Comparison of ENCODE assay signal across 8 cellular contexts in the genomic region with DNA sequence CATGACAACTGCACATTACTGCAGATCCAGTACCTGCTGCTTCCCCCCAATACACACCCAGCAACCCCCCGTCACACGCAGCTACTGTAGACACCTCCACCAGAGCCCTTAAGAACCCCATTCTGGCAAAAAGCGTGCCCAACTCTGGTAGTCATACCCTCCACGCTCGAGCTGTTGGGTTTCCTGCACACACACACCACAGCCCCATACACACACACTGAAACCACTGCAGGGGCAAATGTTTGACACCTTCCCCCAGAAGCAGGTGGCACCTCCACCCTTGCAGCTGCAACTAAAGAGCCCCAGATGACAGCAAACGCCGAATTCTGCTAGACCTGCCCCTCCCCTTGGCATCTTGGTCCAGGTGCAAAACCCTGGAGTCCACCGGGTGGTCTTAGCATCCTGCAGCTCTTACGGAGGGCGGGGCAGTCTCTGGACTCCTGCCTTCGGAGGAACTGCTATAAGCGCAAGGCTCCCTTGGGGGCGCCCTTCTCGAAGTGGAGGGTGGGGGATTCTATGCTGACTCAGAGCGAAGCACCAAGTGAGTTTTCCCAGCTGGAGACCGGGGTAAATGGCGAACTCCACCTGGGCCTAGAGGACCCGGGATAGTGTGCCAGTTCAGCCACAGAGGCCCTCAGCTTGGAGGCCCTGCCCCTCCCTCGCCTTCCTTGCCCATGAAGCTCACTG. TPM values are rescaled to one million over a fixed set of nuclear protein-coding genes. Genes with fewer than 3 reads are reported as not detected.
DNase-seq lines count a peak whose midpoint lies in the region; ATAC-seq and TF ChIP-seq lines count a peak whose summit lies in the region.

No MANE protein-coding gene starts in this region.

- ATAC-seq in activated CD8-positive, alpha-beta memory T cell treated with anti-CD3 and anti-CD28 coated beads, Interleukin-2, amount 10 ng/mL, durations not matched to agents 7 days and 5 days, result peak; percentile 18
- ATAC-seq in stimulated activated memory B cell treated with anti-CD40 and anti-IgM and Interleukin-4, amounts not matched to agents 10 μg/mL and 1 μg/mL and 100 μg/mL, for 72 hours, result no peak
- ATAC-seq in HG03469 (IDR thresholded peaks at IDR 0.05; ENCODE audit: unreplicated experiment), result no peak

- intact Hi-C loops in colonic mucosa (cut with DNase I), result no loop called here

- no peaks in the 10 kb centered on the region for H3K9me3 Mint-ChIP-seq in activated CD8-positive, alpha-beta memory T cell treated with anti-CD3 and anti-CD28 coated beads, Interleukin-2, amount 10 ng/mL, durations not matched to agents 7 days and 5 days (ENCODE audit: low read depth)
- H3K9me3 Mint-ChIP-seq in endothelial cell (ENCODE audit: unreplicated experiment), result no peaks in the 10 kb centered on the region
- no peaks in the 10 kb centered on the region for H3K9me3 Mint-ChIP-seq in stimulated activated memory B cell treated with anti-CD40 and anti-IgM and Interleukin-4, amounts not matched to agents 10 μg/mL and 1 μg/mL and 100 μg/mL, for 72 hours

- H3K4me3 Mint-ChIP-seq in activated CD8-positive, alpha-beta memory T cell treated with anti-CD3 and anti-CD28 coated beads, Interleukin-2, amount 10 ng/mL, durations not matched to agents 7 days and 5 days, result no peak overlapping the region
- H3K4me3 Mint-ChIP-seq in endothelial cell (ENCODE audit: unreplicated experiment), result peak overlapping the region; percentile 88
- H3K4me3 Mint-ChIP-seq in stimulated activated memory B cell treated with anti-CD40 and anti-IgM and Interleukin-4, amounts not matched to agents 10 μg/mL and 1 μg/mL and 100 μg/mL, for 72 hours, result peak overlapping the region; percentile 64

- TF ChIP-seq CTCF in endothelial cell (IDR thresholded peaks at IDR 0.05; ENCODE audit: unreplicated experiment), result peak; percentile 17
- no peak for TF ChIP-seq CTCF in Peyer's patch (IDR thresholded peaks at IDR 0.05)
- TF ChIP-seq CTCF in colonic mucosa (IDR thresholded peaks at IDR 0.05), result no peak

- H3K36me3 ChIP-seq in Peyer's patch (no peaks in the 10 kb centered on the region), colonic mucosa (no peaks in the 10 kb centered on the region)

- peak; percentile 42 for DNase-seq in activated CD8-positive, alpha-beta memory T cell treated with anti-CD3 and anti-CD28 coated beads, Interleukin-2, amount 10 ng/mL, durations not matched to agents 7 days and 5 days
- DNase-seq in activated CD8-positive, alpha-beta memory T cell treated with anti-CD3 and anti-CD28 coated beads, Interleukin-2, amount 50 U/mL, for 4 hours, result no peak
- peak; percentile 49 for DNase-seq in NCI-H510A (lab: John Stamatoyannopoulos, UW)
- DNase-seq in endothelial cell (ENCODE audit: low spot score), result peak; percentile 46
- DNase-seq in Peyer's patch, result no peak
- no peak for DNase-seq in colonic mucosa

- TF ChIP-seq POLR2A in Peyer's patch (IDR thresholded peaks at IDR 0.05), result no peak

- no peaks in the 10 kb centered on the region for H3K36me3 Mint-ChIP-seq in activated CD8-positive, alpha-beta memory T cell treated with anti-CD3 and anti-CD28 coated beads, Interleukin-2, amount 10 ng/mL, durations not matched to agents 7 days and 5 days
- H3K36me3 Mint-ChIP-seq in endothelial cell (ENCODE audit: low read depth, unreplicated experiment), result no peaks in the 10 kb centered on the region
- no peaks in the 10 kb centered on the region for H3K36me3 Mint-ChIP-seq in stimulated activated memory B cell treated with anti-CD40 and anti-IgM and Interleukin-4, amounts not matched to agents 10 μg/mL and 1 μg/mL and 100 μg/mL, for 72 hours

- no peaks in the 10 kb centered on the region for H3K27me3 ChIP-seq in Peyer's patch
- peaks cover 7% of the 10 kb centered on the region for H3K27me3 ChIP-seq in colonic mucosa

- no peak overlapping the region for H3K9ac ChIP-seq in colonic mucosa (ENCODE audit: low read depth in 2 of 2, low read length in 2 of 2)

- H3K4me3 ChIP-seq in Peyer's patch (no peak overlapping the region), colonic mucosa (no peak overlapping the region)

- H3K4me1 ChIP-seq in Peyer's patch (no peaks in the 10 kb centered on the region), colonic mucosa (no peaks in the 10 kb centered on the region)

- CTCF ChIA-PET in activated CD8-positive, alpha-beta memory T cell treated with anti-CD3 and anti-CD28 coated beads, Interleukin-2, amount 10 ng/mL, durations not matched to agents 7 days and 5 days (lab: Charles Lee), result interaction anchor here (1.4 kb wide), 1 partner anchor 92 kb away, joined by 3 read pairs; no protein-coding TSS in a partner anchor

- no peak overlapping the region for H3K27ac Mint-ChIP-seq in activated CD8-positive, alpha-beta memory T cell treated with anti-CD3 and anti-CD28 coated beads, Interleukin-2, amount 10 ng/mL, durations not matched to agents 7 days and 5 days
- H3K27ac Mint-ChIP-seq in endothelial cell (ENCODE audit: unreplicated experiment), result no peak overlapping the region
- H3K27ac Mint-ChIP-seq in stimulated activated memory B cell treated with anti-CD40 and anti-IgM and Interleukin-4, amounts not matched to agents 10 μg/mL and 1 μg/mL and 100 μg/mL, for 72 hours, result no peak overlapping the region

- H3K27me3 Mint-ChIP-seq in activated CD8-positive, alpha-beta memory T cell treated with anti-CD3 and anti-CD28 coated beads, Interleukin-2, amount 10 ng/mL, durations not matched to agents 7 days and 5 days, result peaks cover 52% of the 10 kb centered on the region
- H3K27me3 Mint-ChIP-seq in endothelial cell (ENCODE audit: unreplicated experiment), result peaks cover 8% of the 10 kb centered on the region
- peaks cover 49% of the 10 kb centered on the region for H3K27me3 Mint-ChIP-seq in stimulated activated memory B cell treated with anti-CD40 and anti-IgM and Interleukin-4, amounts not matched to agents 10 μg/mL and 1 μg/mL and 100 μg/mL, for 72 hours

- H3K4me1 Mint-ChIP-seq in activated CD8-positive, alpha-beta memory T cell treated with anti-CD3 and anti-CD28 coated beads, Interleukin-2, amount 10 ng/mL, durations not matched to agents 7 days and 5 days, result peaks cover 16% of the 10 kb centered on the region
- peaks cover 10% of the 10 kb centered on the region for H3K4me1 Mint-ChIP-seq in endothelial cell (ENCODE audit: unreplicated experiment)
- H3K4me1 Mint-ChIP-seq in stimulated activated memory B cell treated with anti-CD40 and anti-IgM and Interleukin-4, amounts not matched to agents 10 μg/mL and 1 μg/mL and 100 μg/mL, for 72 hours, result peaks cover 24% of the 10 kb centered on the region

- no peaks in the 10 kb centered on the region for H3K9me3 ChIP-seq in Peyer's patch
- no peaks in the 10 kb centered on the region for H3K9me3 ChIP-seq in colonic mucosa

- H3K27ac ChIP-seq in Peyer's patch (no peak overlapping the region), colonic mucosa (no peak overlapping the region)

RNA-seq across cellular contexts. Expression of gene FRMPD3, which starts 1.5 kb away (rescaled TPM):
- not detected for total RNA-seq in activated CD8-positive, alpha-beta memory T cell treated with anti-CD3 and anti-CD28 coated beads, Interleukin-2, amount 10 ng/mL, durations not matched to agents 7 days and 5 days
- total RNA-seq in endothelial cell (ENCODE audit: unreplicated experiment) (0.08 TPM), Peyer's patch (under 1 TPM in 1 of 4 donors, not detected in 3; 0.27 TPM), colonic mucosa (under 1 TPM; 0.13 to 0.42 TPM)

Comparison
In these comparisons a context has a peak if more than half of its experiments do, and no peak if none do; other contexts are left out.
1. DNase-seq: peak in activated CD8-positive, alpha-beta memory T cell treated with anti-CD3 and anti-CD28 coated beads, Interleukin-2, amount 10 ng/mL, durations not matched to agents 7 days and 5 days (single experiment), NCI-H510A (single experiment) and endothelial cell (single experiment); none in activated CD8-positive, alpha-beta memory T cell treated with anti-CD3 and anti-CD28 coated beads, Interleukin-2, amount 50 U/mL, for 4 hours (single experiment), Peyer's patch (0 of 3) and colonic mucosa (single experiment).